1 cellular context compared by ENCODE assay signal in genomic region chr13:30409911-30410704, GRCh38.
TF ChIP-seq lines count a peak whose summit lies in the region.

No MANE protein-coding gene starts in this region.

TF ChIP-seq in K562, 482 proteins besides CTCF, POLR2A, EP300 and RAD21:
- TF ChIP-seq NFE2L1 (tag; IDR thresholded peaks at IDR 0.05; ENCODE audit: borderline replicate concordance, low read depth) (no peak), ZNF41 (CRISPR knock-in tag; conservative IDR thresholded peaks at IDR 0.05) (no peak), ZNF518B (CRISPR knock-in tag; IDR thresholded peaks at IDR 0.05) (no peak), ATF2 (CRISPR knock-in tag; IDR thresholded peaks at IDR 0.05) (no peak), EGR1 (conservative IDR thresholded peaks at IDR 0.05) (0 out of 2 replicates have a peak, but pooled peaks have one; percentile 8), ZBTB11 (CRISPR knock-in tag; IDR thresholded peaks at IDR 0.05) (no peak), ZFP30 (CRISPR knock-in tag; IDR thresholded peaks at IDR 0.05; ENCODE audit: borderline replicate concordance) (no peak), ZNF384 (IDR thresholded peaks at IDR 0.05; ENCODE audit: low read depth, low read length) (peak; percentile 50), TCF7 (IDR thresholded peaks at IDR 0.05; ENCODE audit: borderline replicate concordance) (no peak), FOSL1 (tag; conservative IDR thresholded peaks at IDR 0.05) (peak; percentile 49), IFI16 (CRISPR knock-in tag; IDR thresholded peaks at IDR 0.05) (no peak), DLX4 (CRISPR knock-in tag; IDR thresholded peaks at IDR 0.05) (no peak), PHB (CRISPR knock-in tag; IDR thresholded peaks at IDR 0.05) (no peak)
- TF ChIP-seq, protein P1, sequence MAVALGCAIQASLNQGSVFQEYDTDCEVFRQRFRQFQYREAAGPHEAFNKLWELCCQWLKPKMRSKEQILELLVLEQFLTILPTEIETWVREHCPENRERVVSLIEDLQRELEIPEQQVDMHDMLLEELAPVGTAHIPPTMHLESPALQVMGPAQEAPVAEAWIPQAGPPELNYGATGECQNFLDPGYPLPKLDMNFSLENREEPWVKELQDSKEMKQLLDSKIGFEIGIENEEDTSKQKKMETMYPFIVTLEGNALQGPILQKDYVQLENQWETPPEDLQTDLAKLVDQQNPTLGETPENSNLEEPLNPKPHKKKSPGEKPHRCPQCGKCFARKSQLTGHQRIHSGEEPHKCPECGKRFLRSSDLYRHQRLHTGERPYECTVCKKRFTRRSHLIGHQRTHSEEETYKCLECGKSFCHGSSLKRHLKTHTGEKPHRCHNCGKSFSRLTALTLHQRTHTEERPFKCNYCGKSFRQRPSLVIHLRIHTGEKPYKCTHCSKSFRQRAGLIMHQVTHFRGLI (CRISPR knock-in tag; IDR thresholded peaks at IDR 0.05): no peak
- TF ChIP-seq, protein P2, sequence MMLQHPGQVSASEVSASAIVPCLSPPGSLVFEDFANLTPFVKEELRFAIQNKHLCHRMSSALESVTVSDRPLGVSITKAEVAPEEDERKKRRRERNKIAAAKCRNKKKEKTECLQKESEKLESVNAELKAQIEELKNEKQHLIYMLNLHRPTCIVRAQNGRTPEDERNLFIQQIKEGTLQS (IDR thresholded peaks at IDR 0.05): peak; percentile 42; the same call in 1 of the 2 replicates
- TF ChIP-seq, protein P2 (CRISPR knock-in tag; conservative IDR thresholded peaks at IDR 0.05): no peak
- TF ChIP-seq, protein P3, sequence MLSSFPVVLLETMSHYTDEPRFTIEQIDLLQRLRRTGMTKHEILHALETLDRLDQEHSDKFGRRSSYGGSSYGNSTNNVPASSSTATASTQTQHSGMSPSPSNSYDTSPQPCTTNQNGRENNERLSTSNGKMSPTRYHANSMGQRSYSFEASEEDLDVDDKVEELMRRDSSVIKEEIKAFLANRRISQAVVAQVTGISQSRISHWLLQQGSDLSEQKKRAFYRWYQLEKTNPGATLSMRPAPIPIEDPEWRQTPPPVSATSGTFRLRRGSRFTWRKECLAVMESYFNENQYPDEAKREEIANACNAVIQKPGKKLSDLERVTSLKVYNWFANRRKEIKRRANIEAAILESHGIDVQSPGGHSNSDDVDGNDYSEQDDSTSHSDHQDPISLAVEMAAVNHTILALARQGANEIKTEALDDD (IDR thresholded peaks at IDR 0.05): no peak
- TF ChIP-seq, protein P4, sequence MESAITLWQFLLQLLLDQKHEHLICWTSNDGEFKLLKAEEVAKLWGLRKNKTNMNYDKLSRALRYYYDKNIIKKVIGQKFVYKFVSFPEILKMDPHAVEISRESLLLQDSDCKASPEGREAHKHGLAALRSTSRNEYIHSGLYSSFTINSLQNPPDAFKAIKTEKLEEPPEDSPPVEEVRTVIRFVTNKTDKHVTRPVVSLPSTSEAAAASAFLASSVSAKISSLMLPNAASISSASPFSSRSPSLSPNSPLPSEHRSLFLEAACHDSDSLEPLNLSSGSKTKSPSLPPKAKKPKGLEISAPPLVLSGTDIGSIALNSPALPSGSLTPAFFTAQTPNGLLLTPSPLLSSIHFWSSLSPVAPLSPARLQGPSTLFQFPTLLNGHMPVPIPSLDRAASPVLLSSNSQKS (CRISPR knock-in tag; IDR thresholded peaks at IDR 0.05): no peak
TF ChIP-seq in K562: peak in this region for 4.
